Comparison of ENCODE assay signal across 23 cellular contexts in genomic region chr16:26981266-26981938, GRCh38.
DNase-seq lines count a peak whose midpoint lies in the region; ATAC-seq and TF ChIP-seq lines count a peak whose summit lies in the region.
"Had no signal": no experiment of that assay in that cellular context is flagged by ENCODE, and none has a peak within 500 bp of the region (broad histone marks: within the 10 kb centered on the region; RNA-seq: fewer than 3 reads in every experiment).

No MANE protein-coding gene starts in this region.

- H3K36me3 ChIP-seq in BJ (ENCODE audit: control insufficient read depth, insufficient read depth, low read length) (no peaks in the 10 kb centered on the region), brain microvascular endothelial cell (replicated peaks) (no peaks in the 10 kb centered on the region), ascending aorta (no peaks in the 10 kb centered on the region), stomach (no peaks in the 10 kb centered on the region)
- H3K36me3 ChIP-seq: esophagus muscularis mucosa, tibial artery had no signal

- H3K4me1 Mint-ChIP-seq in effector memory CD8-positive, alpha-beta T cell (ENCODE audit: low read depth in 2 of 2), result no peaks in the 10 kb centered on the region
- H3K4me1 Mint-ChIP-seq: activated naive CD8-positive, alpha-beta T cell treated with anti-CD3 and anti-CD28 coated beads for 36 hours; B cell; stimulated activated naive B cell treated with anti-CD40 and anti-IgM and Interleukin-4, amounts not matched to agents 10 μg/mL and 1 μg/mL and 100 μg/mL, for 72 hours had no signal

- H3K9me3 ChIP-seq in ascending aorta (no peaks in the 10 kb centered on the region), stomach (no peaks in the 10 kb centered on the region)
- H3K9me3 ChIP-seq: esophagus muscularis mucosa, tibial artery had no signal

- POLR2A ChIA-PET in BJ (lab: Charles Lee), result no interaction called here

- no peak for ATAC-seq in effector memory CD8-positive, alpha-beta T cell (replicated peaks)
- ATAC-seq: right cardiac atrium; SK-N-SH treated with all-trans-retinoic acid at 6 μM for 48 hours; stimulated activated naive B cell treated with anti-CD40 and anti-IgM and Interleukin-4, amounts not matched to agents 10 μg/mL and 1 μg/mL and 100 μg/mL, for 72 hours had no signal

- no peak overlapping the region for H3K4me3 Mint-ChIP-seq in effector memory CD8-positive, alpha-beta T cell
- H3K4me3 Mint-ChIP-seq: activated naive CD8-positive, alpha-beta T cell treated with anti-CD3 and anti-CD28 coated beads for 36 hours; B cell; stimulated activated naive B cell treated with anti-CD40 and anti-IgM and Interleukin-4, amounts not matched to agents 10 μg/mL and 1 μg/mL and 100 μg/mL, for 72 hours had no signal

- H3K27ac ChIP-seq in brain microvascular endothelial cell, result no peak overlapping the region
- no peak overlapping the region for H3K27ac ChIP-seq in ascending aorta
- H3K27ac ChIP-seq in stomach, result no peak overlapping the region
- H3K27ac ChIP-seq: esophagus muscularis mucosa, hepatocyte, tibial artery had no signal

- CTCF ChIA-PET in BJ (lab: Yijun Ruan, JAX), result interaction anchor here (1.1 kb wide), 1 partner anchor 18 kb away, joined by 3 read pairs; no protein-coding TSS in a partner anchor

- H3K27ac Mint-ChIP-seq in effector memory CD8-positive, alpha-beta T cell, result no peak overlapping the region
- H3K27ac Mint-ChIP-seq: activated naive CD8-positive, alpha-beta T cell treated with anti-CD3 and anti-CD28 coated beads for 36 hours; B cell; stimulated activated naive B cell treated with anti-CD40 and anti-IgM and Interleukin-4, amounts not matched to agents 10 μg/mL and 1 μg/mL and 100 μg/mL, for 72 hours had no signal

- peaks cover 37 to 68% of the 10 kb centered on the region in 2 donors for H3K27me3 Mint-ChIP-seq in effector memory CD8-positive, alpha-beta T cell

- peak; percentile 24 for DNase-seq in BJ (ENCODE audit: low read depth)
- DNase-seq in HT1080 (ENCODE audit: low read depth), result peak; percentile 13
- peak; percentile 71 for DNase-seq in brain microvascular endothelial cell
- peak; percentile 91 for DNase-seq in iris pigment epithelial cell (ENCODE audit: low read depth)
- no peak for DNase-seq in NCI-H446 treated with DMSO at 0.1 percent for 48 hours (lab: John Stamatoyannopoulos, UW)
- no peak for DNase-seq in ascending aorta (ENCODE audit: low spot score in 2 of 2)
- no peak for DNase-seq in effector memory CD8-positive, alpha-beta T cell
- DNase-seq in stomach, result no peak
- DNase-seq: activated naive CD8-positive, alpha-beta T cell treated with anti-CD3 and anti-CD28 coated beads for 36 hours; COR-L47; effector CD4-positive, alpha-beta T cell; NCI-H1436 treated with DMSO at 0.1 percent for 48 hours; NCI-H226; right cardiac atrium; RPMI8226; stimulated activated naive B cell treated with anti-CD40 and anti-IgM and Interleukin-4, amounts not matched to agents 10 μg/mL and 1 μg/mL and 100 μg/mL, for 72 hours; T1000; tibial artery had no signal

- no peak for TF ChIP-seq CTCF in BJ (IDR thresholded peaks at IDR 0.05; ENCODE audit: insufficient read depth, low read depth, low read length)
- TF ChIP-seq CTCF in brain microvascular endothelial cell (IDR thresholded peaks at IDR 0.05; ENCODE audit: low read depth, low read length, missing control alignments), result no peak
- TF ChIP-seq CTCF in ascending aorta (IDR thresholded peaks at IDR 0.05), result no peak
- TF ChIP-seq CTCF in stomach (IDR thresholded peaks at IDR 0.05), result no peak

- H3K4me3 ChIP-seq in BJ (ENCODE audit: low read depth, low read length), result no peak overlapping the region
- H3K4me3 ChIP-seq in brain microvascular endothelial cell (ENCODE audit: low read depth, low read length), result no peak overlapping the region
- no peak overlapping the region for H3K4me3 ChIP-seq in ascending aorta
- H3K4me3 ChIP-seq in stomach, result no peak overlapping the region
- H3K4me3 ChIP-seq: esophagus muscularis mucosa, hepatocyte, lung, tibial artery had no signal

- in situ Hi-C loops in brain microvascular endothelial cell (cut with HindIII; ENCODE audit: low pct_ligation_motif_present, low sequenced_read_pairs), result no loop called here

- no peaks in the 10 kb centered on the region for H3K36me3 Mint-ChIP-seq in effector memory CD8-positive, alpha-beta T cell (ENCODE audit: insufficient read depth)
- H3K36me3 Mint-ChIP-seq: activated naive CD8-positive, alpha-beta T cell treated with anti-CD3 and anti-CD28 coated beads for 36 hours; stimulated activated naive B cell treated with anti-CD40 and anti-IgM and Interleukin-4, amounts not matched to agents 10 μg/mL and 1 μg/mL and 100 μg/mL, for 72 hours had no signal

- no peak for TF ChIP-seq POLR2A in stomach (IDR thresholded peaks at IDR 0.05)

- WGBS in stomach, 5 donors, result 63 to 80% (median 67%) methylated on average over 8 of the region's 8 CpGs

- no peaks in the 10 kb centered on the region for H3K9me3 Mint-ChIP-seq in effector memory CD8-positive, alpha-beta T cell
- H3K9me3 Mint-ChIP-seq: activated naive CD8-positive, alpha-beta T cell treated with anti-CD3 and anti-CD28 coated beads for 36 hours; stimulated activated naive B cell treated with anti-CD40 and anti-IgM and Interleukin-4, amounts not matched to agents 10 μg/mL and 1 μg/mL and 100 μg/mL, for 72 hours had no signal

- H3K27me3 ChIP-seq in BJ (ENCODE audit: control insufficient read depth, insufficient read depth, low read length), result no peaks in the 10 kb centered on the region
- no peaks in the 10 kb centered on the region for H3K27me3 ChIP-seq in brain microvascular endothelial cell (replicated peaks)
- no peaks in the 10 kb centered on the region for H3K27me3 ChIP-seq in ascending aorta
- H3K27me3 ChIP-seq in stomach, result no peaks in the 10 kb centered on the region
- H3K27me3 ChIP-seq: hepatocyte, tibial artery had no signal

- no peaks in the 10 kb centered on the region for H3K4me1 ChIP-seq in ascending aorta
- H3K4me1 ChIP-seq in stomach, result no peaks in the 10 kb centered on the region
- H3K4me1 ChIP-seq: esophagus muscularis mucosa, tibial artery had no signal

- intact Hi-C loops in ascending aorta (cut with DNase I), result no loop called here
- intact Hi-C loops in stomach (cut with DNase I; ENCODE audit: low total_unique reads), result no loop called here

- TF ChIP-seq EP300 in stomach (IDR thresholded peaks at IDR 0.05), result no peak

Comparison
In these comparisons a context has a peak if more than half of its experiments do, and no peak if none do; other contexts are left out.
1. DNase-seq: peak in BJ (single experiment), HT1080 (single experiment), brain microvascular endothelial cell (single experiment) and iris pigment epithelial cell (single experiment); none in NCI-H446 treated with DMSO at 0.1 percent for 48 hours (single experiment), ascending aorta (0 of 2), effector memory CD8-positive, alpha-beta T cell (0 of 3) and stomach (single experiment).